26 cellular contexts compared by ENCODE assay signal in the genomic region with DNA sequence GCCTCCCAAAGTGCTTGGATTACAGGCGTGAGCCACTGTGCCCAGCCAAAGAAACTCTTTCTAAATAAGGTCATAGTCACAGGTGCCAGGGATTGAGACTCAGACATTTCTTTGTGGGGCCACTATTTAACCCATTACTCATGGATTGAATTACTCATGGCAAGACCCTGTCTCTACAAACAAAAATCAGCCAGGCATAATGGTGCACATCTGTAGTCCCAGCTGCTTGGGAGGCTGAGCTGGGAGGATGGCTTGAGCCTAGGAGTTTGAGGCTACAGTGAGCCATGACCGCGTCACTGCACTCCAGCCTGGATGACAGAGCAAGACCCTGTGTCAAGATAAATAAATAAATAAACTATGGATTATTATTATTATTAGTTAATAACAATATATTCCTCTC. TPM values are rescaled to one million over a fixed set of nuclear protein-coding genes. Genes with fewer than 3 reads are reported as not detected.
DNase-seq lines count a peak whose midpoint lies in the region; ATAC-seq and TF ChIP-seq lines count a peak whose summit lies in the region.
"Had no signal": no experiment of that assay in that cellular context is flagged by ENCODE, and none has a peak within 500 bp of the region (broad histone marks: within the 10 kb centered on the region; RNA-seq: fewer than 3 reads in every experiment).

No MANE protein-coding gene starts in this region.

- no peak overlapping the region for H3K4me3 ChIP-seq in SJSA1
- H3K4me3 ChIP-seq: GM23338, Peyer's patch had no signal

- peaks cover 73% of the 10 kb centered on the region for H3K4me1 ChIP-seq in SJSA1 (replicated peaks)
- H3K4me1 ChIP-seq: BE2C had no signal

- H3K27me3 Mint-ChIP-seq in CD4-positive, alpha-beta T cell: peaks cover 3% of the 10 kb centered on the region
- H3K27me3 Mint-ChIP-seq in IgD-negative memory B cell: no peaks in the 10 kb centered on the region
- H3K27me3 Mint-ChIP-seq in naive B cell: no peaks in the 10 kb centered on the region

- peak overlapping the region; percentile 91 for H3K27ac Mint-ChIP-seq in CD4-positive, alpha-beta T cell
- H3K27ac Mint-ChIP-seq in IgD-negative memory B cell: peak overlapping the region in 2 of 3 donors; percentile 100
- peak overlapping the region in 4 of 6 donors; percentile 70 to 99 (median 93) for H3K27ac Mint-ChIP-seq in naive B cell
- H3K27ac Mint-ChIP-seq: GM23338, H9 had no signal

- H3K4me3 Mint-ChIP-seq in CD4-positive, alpha-beta T cell: no peak overlapping the region
- H3K4me3 Mint-ChIP-seq in IgD-negative memory B cell (peak overlapping the region in 1 of 4 donors; percentile 96), naive B cell (no peak overlapping the region)
- H3K4me3 Mint-ChIP-seq: GM23338, H9 had no signal

- POLR2A ChIA-PET in CD4-positive, alpha-beta T cell (lab: Charles Lee): interaction anchor here (31.1 kb wide), 1 partner anchor 48 kb away, joined by 3819 read pairs; no protein-coding TSS in a partner anchor

- no peak overlapping the region for H3K27ac ChIP-seq in CD4-positive, alpha-beta T cell (ENCODE audit: low read depth, low read length)
- H3K27ac ChIP-seq in SJSA1: peak overlapping the region; percentile 67
- H3K27ac ChIP-seq: KMS-11, Peyer's patch had no signal

- H3K27me3 ChIP-seq in CD4-positive, alpha-beta T cell (ENCODE audit: control insufficient read depth, insufficient read depth, low read length): no peaks in the 10 kb centered on the region
- H3K27me3 ChIP-seq in SJSA1 (replicated peaks): no peaks in the 10 kb centered on the region
- H3K27me3 ChIP-seq: Peyer's patch had no signal

- DNase-seq in CD4-positive, alpha-beta T cell: no peak
- DNase-seq in SJSA1 (ENCODE audit: low read depth in 1 of 2, low spot score in 2 of 2) (peak; percentile 40 to 68), naive B cell (no peak), NCI-H226 (no peak), DMS79 (lab: John Stamatoyannopoulos, UW) (no peak)
- DNase-seq: 8988T, ACHN, BE2C, Calu3, DMS153, H9, NCI-H1092 treated with DMSO at 0.1 percent for 48 hours, NCI-H1436, NCI-H187 treated with DMSO at 0.1 percent for 48 hours, NCI-H2107, NCI-H2227 treated with DMSO at 0.1 percent for 48 hours, NCI-H510A, NCI-H69, Peyer's patch, SIG-M5, SK-N-SH, SW 1271 had no signal

- H3K9me3 ChIP-seq in CD4-positive, alpha-beta T cell (ENCODE audit: control insufficient read depth, low read length): no peaks in the 10 kb centered on the region
- H3K9me3 ChIP-seq in SJSA1 (replicated peaks): peaks cover 11% of the 10 kb centered on the region; the same call in 1 of the 2 replicates
- H3K9me3 ChIP-seq: BE2C, Peyer's patch, SK-N-SH had no signal

- intact Hi-C loops in CD4-positive, alpha-beta T cell (cut with DNase I, micrococcal nuclease): loop anchor here (5.0 kb wide), 5 partner anchors 39 to 244 kb away; a partner anchor contains a TSS

- H3K36me3 Mint-ChIP-seq in CD4-positive, alpha-beta T cell (ENCODE audit: low read depth): peaks cover 11% of the 10 kb centered on the region
- H3K36me3 Mint-ChIP-seq in IgD-negative memory B cell (peaks cover 11% of the 10 kb centered on the region), naive B cell (peaks cover 5 to 10% of the 10 kb centered on the region in 2 donors)

- CTCF ChIA-PET in CD4-positive, alpha-beta T cell (lab: Charles Lee): no interaction called here

- H3K9me3 Mint-ChIP-seq in CD4-positive, alpha-beta T cell: no peaks in the 10 kb centered on the region
- H3K9me3 Mint-ChIP-seq in IgD-negative memory B cell (peaks cover 2 to 8% (median 3%) of the 10 kb centered on the region in 3 donors), naive B cell (peaks cover 0 to 7% (median under 1%) of the 10 kb centered on the region in 7 donors)
- H3K9me3 Mint-ChIP-seq: GM23338, H9 had no signal

- H3K4me1 Mint-ChIP-seq in CD4-positive, alpha-beta T cell (ENCODE audit: low read depth): peaks cover 50% of the 10 kb centered on the region
- H3K4me1 Mint-ChIP-seq in IgD-negative memory B cell (peaks cover 33 to 41% (median 35%) of the 10 kb centered on the region in 3 donors), naive B cell (peaks cover 38 to 58% (median 43%) of the 10 kb centered on the region in 3 donors)
- H3K4me1 Mint-ChIP-seq: GM23338 had no signal

- H3K36me3 ChIP-seq in SJSA1: peaks cover 14% of the 10 kb centered on the region
- H3K36me3 ChIP-seq: BE2C, Peyer's patch had no signal

- no peak for ATAC-seq in CD4-positive, alpha-beta T cell (ENCODE audit: poor library complexity)
- ATAC-seq in naive B cell (ENCODE audit: low read depth in 2 of 2): no peak
- no peak for ATAC-seq in GM21825 (IDR thresholded peaks at IDR 0.05; ENCODE audit: unreplicated experiment)
- ATAC-seq: GM23338 had no signal

- no peak for TF ChIP-seq CTCF in CD4-positive, alpha-beta T cell (IDR thresholded peaks at IDR 0.05)

RNA-seq across cellular contexts. Expression of a gene that starts 3.6 kb away (rescaled TPM):
- 1,000 to 10,000 TPM; 1,201 to 1,291 TPM for total RNA-seq in CD4-positive, alpha-beta T cell
- 199 TPM for polyA plus RNA-seq in IgD-negative memory B cell
- 12.6 and 15.2 TPM in 2 replicates for total RNA-seq in SJSA1 (2014; rRNA removed; shearing (Covaris generic))
- 100 to 1,000 TPM; 145 to 413 (median 248) TPM for polyA plus RNA-seq in naive B cell (ENCODE audit: low read depth in 6 of 6)
- polyA plus RNA-seq: GM23338 had no signal

Comparison
In these comparisons a context has a peak if more than half of its experiments do, and no peak if none do; other contexts are left out.
1. DNase-seq: peak in SJSA1 (2 of 2); none in CD4-positive, alpha-beta T cell (0 of 10), naive B cell (single experiment), NCI-H226 (single experiment) and DMS79 (single experiment).
2. RNA of a gene that starts 3.6 kb away (total RNA-seq): 1,201 to 1,291 TPM in CD4-positive, alpha-beta T cell; 12.6 to 15.2 TPM in SJSA1; every median in the first group is over 10 times any median in the second.
3. Peak in every context shown above with its lines, with median percentiles within 50 percentile points of each other: H3K27ac Mint-ChIP-seq.